In genomic region chr6:159062965-159063364, GRCh38 we compare ENCODE assay signal across 13 cellular contexts. TPM values are rescaled to one million over a fixed set of nuclear protein-coding genes. Genes with fewer than 3 reads are reported as not detected.
DNase-seq lines count a peak whose midpoint lies in the region; ATAC-seq and TF ChIP-seq lines count a peak whose summit lies in the region.
"Had no signal": no experiment of that assay in that cellular context is flagged by ENCODE, and none has a peak within 500 bp of the region (broad histone marks: within the 10 kb centered on the region; RNA-seq: fewer than 3 reads in every experiment).

No MANE protein-coding gene starts in this region.

- no peaks in the 10 kb centered on the region for H3K27me3 Mint-ChIP-seq in activated T-cell treated with anti-CD3 and anti-CD28 coated beads, Interleukin-2, amount 50 U/mL, for 4 hours (ENCODE audit: low read depth)
- H3K27me3 Mint-ChIP-seq in central memory CD8-positive, alpha-beta T cell, result no peaks in the 10 kb centered on the region

- no peaks in the 10 kb centered on the region for H3K9me3 Mint-ChIP-seq in activated T-cell treated with anti-CD3 and anti-CD28 coated beads, Interleukin-2, amount 50 U/mL, for 4 hours
- H3K9me3 Mint-ChIP-seq in central memory CD8-positive, alpha-beta T cell, result no peaks in the 10 kb centered on the region
- H3K9me3 Mint-ChIP-seq: H9 had no signal

- no peak for TF ChIP-seq EP300 in stomach (IDR thresholded peaks at IDR 0.05)

- H3K27ac ChIP-seq in stomach (peak overlapping the region in 4 of 5 donors; percentile 25 to 79 (median 63)), caudate nucleus (ENCODE audit: low read depth, low read length) (no peak overlapping the region)
- H3K27ac ChIP-seq: prostate gland had no signal

- H3K4me3 Mint-ChIP-seq in activated T-cell treated with anti-CD3 and anti-CD28 coated beads, Interleukin-2, amount 50 U/mL, for 4 hours, result peak overlapping the region; percentile 61
- H3K4me3 Mint-ChIP-seq in central memory CD8-positive, alpha-beta T cell, result peak overlapping the region; percentile 62
- H3K4me3 Mint-ChIP-seq: H9 had no signal

- H3K4me3 ChIP-seq in NB4 (ENCODE audit: low read depth, low read length) (no peak overlapping the region), stomach (no peak overlapping the region)
- H3K4me3 ChIP-seq: prostate gland had no signal

- intact Hi-C loops in stomach (cut with DNase I; ENCODE audit: low total_unique reads), result no loop called here

- DNase-seq in activated T-cell treated with anti-CD3 and anti-CD28 coated beads, Interleukin-2, amount 50 U/mL, for 4 hours, result no peak
- no peak for DNase-seq in activated T-cell treated with anti-CD3 and anti-CD28 coated beads, Interleukin-2, amount 50 U/mL, for 1 hour
- peak; percentile 45 for DNase-seq in NB4 (ENCODE audit: low read depth)
- no peak for DNase-seq in central memory CD8-positive, alpha-beta T cell (ENCODE audit: low spot score in 2 of 2)
- DNase-seq in stomach, result no peak
- DNase-seq in caudate nucleus (lab: John Stamatoyannopoulos, UW), result no peak
- DNase-seq: H9, MM.1S had no signal

- TF ChIP-seq POLR2A in NB4 (IDR thresholded peaks at IDR 0.05; ENCODE audit: extremely low read depth, insufficient read length) (no peak), stomach (IDR thresholded peaks at IDR 0.05) (no peak)

- H3K27me3 ChIP-seq in stomach, result peaks cover 0 to 10% (median 3%) of the 10 kb centered on the region in 3 donors

- no peak for TF ChIP-seq CTCF in NB4 (IDR thresholded peaks at IDR 0.05; ENCODE audit: low read depth, low read length)
- no peak for TF ChIP-seq CTCF in stomach (IDR thresholded peaks at IDR 0.05)

- 63 to 83% (median 74%) methylated on average over 2 of the region's 2 CpGs for WGBS in stomach, 5 donors

- no peaks in the 10 kb centered on the region for H3K36me3 ChIP-seq in stomach
- H3K36me3 ChIP-seq: prostate gland had no signal

- no peak for ATAC-seq in activated T-cell treated with anti-CD3 and anti-CD28 coated beads, Interleukin-2, amount 50 U/mL, for 4 hours
- ATAC-seq in central memory CD8-positive, alpha-beta T cell (replicated peaks; ENCODE audit: extremely low read depth, poor library complexity, severe bottlenecking), result peak; percentile 30
- ATAC-seq in esophagus mucosa, result no peak
- ATAC-seq in GM21529 (IDR thresholded peaks at IDR 0.05; ENCODE audit: unreplicated experiment), result no peak

- no peaks in the 10 kb centered on the region for H3K36me3 Mint-ChIP-seq in activated T-cell treated with anti-CD3 and anti-CD28 coated beads, Interleukin-2, amount 50 U/mL, for 4 hours (ENCODE audit: insufficient read depth)
- H3K36me3 Mint-ChIP-seq in central memory CD8-positive, alpha-beta T cell (ENCODE audit: insufficient read depth), result peaks cover 3% of the 10 kb centered on the region

- H3K4me1 Mint-ChIP-seq in activated T-cell treated with anti-CD3 and anti-CD28 coated beads, Interleukin-2, amount 50 U/mL, for 4 hours (ENCODE audit: low read depth), result peaks cover 98% of the 10 kb centered on the region
- peaks cover 85% of the 10 kb centered on the region for H3K4me1 Mint-ChIP-seq in central memory CD8-positive, alpha-beta T cell

- peaks cover 0 to 6% (median 0%) of the 10 kb centered on the region in 4 donors for H3K9me3 ChIP-seq in stomach
- H3K9me3 ChIP-seq: prostate gland had no signal

- peak overlapping the region; percentile 98 for H3K27ac Mint-ChIP-seq in central memory CD8-positive, alpha-beta T cell (ENCODE audit: low read depth)
- H3K27ac Mint-ChIP-seq: H9 had no signal

- H3K4me1 ChIP-seq in stomach, result peaks cover 0 to 12% (median 0%) of the 10 kb centered on the region in 4 donors
- H3K4me1 ChIP-seq: prostate gland had no signal

RNA-seq across cellular contexts. Expression of gene TAGAP, which starts 18.2 kb away (rescaled TPM):
- total RNA-seq in activated T-cell treated with anti-CD3 and anti-CD28 coated beads, Interleukin-2, amount 50 U/mL, for 4 hours, result 100 to 1,000 TPM; 120 to 132 (median 130) TPM
- 1 to 10 TPM in 4 of 5 donors, not detected in 1; 1.4 to 4.1 (median 3.0) TPM for total RNA-seq in stomach
- polyA plus RNA-seq in stomach, result 1 to 10 TPM in 2 of 3 donors, under 1 TPM in 1; 0.93 to 2.0 (median 1.4) TPM
- total RNA-seq in esophagus mucosa, result 0.92 TPM
- total RNA-seq: fibroblast of villous mesenchyme, H9, NCI-H460 had no signal

Comparison
In these comparisons a context has a peak if more than half of its experiments do, and no peak if none do; other contexts are left out.
1. RNA of gene TAGAP, which starts 18.2 kb away (total RNA-seq): 120 to 132 TPM in activated T-cell treated with anti-CD3 and anti-CD28 coated beads, Interleukin-2, amount 50 U/mL, for 4 hours; 1.4 to 4.1 TPM in stomach and 0.92 TPM in esophagus mucosa (single experiment); every median in the first group is over 10 times any median in the second.